ENCODE assay signal across 10 cellular contexts in the genomic region with DNA sequence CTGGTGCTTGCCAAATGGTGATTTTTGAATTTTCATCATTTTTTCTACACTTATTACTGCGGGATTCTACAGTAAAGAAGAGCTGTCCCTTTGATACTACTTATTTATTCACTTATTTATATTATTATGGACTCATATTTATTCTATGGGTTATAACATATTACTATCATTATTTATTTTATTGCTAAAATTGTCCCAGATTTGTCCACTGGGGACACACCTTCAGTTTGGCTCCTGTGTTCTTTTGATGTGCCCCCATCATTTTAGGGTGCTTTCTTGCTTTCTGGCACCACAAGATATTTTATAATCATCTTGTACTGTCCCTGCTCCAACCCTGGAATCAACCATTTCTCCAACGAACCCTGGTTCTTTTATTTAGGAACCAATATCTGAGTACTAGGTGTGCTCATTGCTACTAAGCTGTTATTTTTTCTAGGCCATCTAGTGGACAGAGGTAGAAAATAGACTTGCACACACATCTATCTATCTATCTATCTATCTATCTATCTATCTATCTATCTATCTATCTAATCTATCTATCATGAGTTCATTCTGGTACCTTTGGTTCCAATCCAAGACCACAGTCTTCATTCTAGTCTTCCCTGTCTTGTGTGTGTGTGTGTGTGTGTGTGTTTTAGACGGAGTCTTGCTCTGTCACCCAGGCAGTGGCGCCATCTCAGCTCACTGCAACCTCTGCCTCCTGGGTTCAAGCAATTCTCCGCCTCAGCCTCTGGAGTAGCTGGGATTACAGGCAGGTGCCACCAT. TPM values are rescaled to one million over a fixed set of nuclear protein-coding genes. Genes with fewer than 3 reads are reported as not detected.
DNase-seq lines count a peak whose midpoint lies in the region; ATAC-seq, FAIRE-seq and TF ChIP-seq lines count a peak whose summit lies in the region.
"Had no signal": no experiment of that assay in that cellular context is flagged by ENCODE, and none has a peak within 500 bp of the region (broad histone marks: within the 10 kb centered on the region; RNA-seq: fewer than 3 reads in every experiment).

No MANE protein-coding gene starts in this region.

- POLR2A ChIA-PET in A549 (lab: Yijun Ruan, JAX) = interaction anchor here (1.1 kb wide), 1 partner anchor 161 kb away, joined by 5 read pairs; a partner anchor contains a TSS

- peak in 1 of 2 experiments; percentile 20; a peak in 2 of 5 replicates for TF ChIP-seq RAD21 in A549 (conservative IDR thresholded peaks at IDR 0.05 in 1 of 2, IDR thresholded peaks at IDR 0.05 in 1 of 2)

- H3K4me2 ChIP-seq in A549 = no peak overlapping the region

- H3K27me3 ChIP-seq in RWPE2 (ENCODE audit: insufficient read depth, poor library complexity, severe bottlenecking) = no peaks in the 10 kb centered on the region

- ATAC-seq in A549 (peak; percentile 84 to 97), RWPE2 (ENCODE audit: low read depth) (peak; percentile 64; the same call in 1 of the 3 replicates)

- H3K36me3 ChIP-seq in RWPE2 (ENCODE audit: low read depth) = no peaks in the 10 kb centered on the region

- no peaks in the 10 kb centered on the region for H3K4me1 ChIP-seq in A549
- no peaks in the 10 kb centered on the region for H3K4me1 ChIP-seq in RWPE2 (ENCODE audit: insufficient read depth, poor library complexity, severe bottlenecking)

- H3K9me3 ChIP-seq in A549 (no peaks in the 10 kb centered on the region), RWPE2 (ENCODE audit: severe bottlenecking) (no peaks in the 10 kb centered on the region)

- TF ChIP-seq POLR2A in A549 (IDR thresholded peaks at IDR 0.05; ENCODE audit: low read length) = no peak

- TF ChIP-seq CTCF in A549 (IDR thresholded peaks at IDR 0.05) (peak; percentile 63), GM12874 (IDR thresholded peaks at IDR 0.05; ENCODE audit: insufficient read depth, low read depth, low read length) (peak; percentile 39; the same call in 1 of the 2 replicates), RWPE2 (IDR thresholded peaks at IDR 0.05; ENCODE audit: poor library complexity, severe bottlenecking) (peak; percentile 69), foreskin fibroblast (IDR thresholded peaks at IDR 0.05; ENCODE audit: low read depth, low read length) (peak; percentile 50)

- no peak for FAIRE-seq in A549 (lab: Jason Lieb, UNC)

- 34% methylated on average over 5 of the region's 5 CpGs for WGBS in A549 (ENCODE audit: missing lambda C conversion rate)

- H3K4me3 ChIP-seq in A549 (no peak overlapping the region), RWPE2 (ENCODE audit: severe bottlenecking) (no peak overlapping the region), foreskin fibroblast (ENCODE audit: low read depth in 1 of 2, low read length in 2 of 2) (no peak overlapping the region)

- H3K27ac ChIP-seq in A549 = no peak overlapping the region
- H3K27ac ChIP-seq in RWPE2 (ENCODE audit: poor library complexity, severe bottlenecking) = no peak overlapping the region

- DNase-seq in A549 (ENCODE audit: low read depth in 1 of 2, low spot score in 1 of 2) (peak; percentile 24 to 28), RWPE2 (ENCODE audit: low spot score) (no peak), foreskin fibroblast (peak; percentile 4 to 37), glomerular visceral epithelial cell (ENCODE audit: extremely low spot score) (no peak), ecto neural progenitor cell (ENCODE audit: low spot score) (no peak), SHP77 (lab: John Stamatoyannopoulos, UW) (no peak), NCI-H226 (no peak)
- DNase-seq: activated CD4-positive, alpha-beta memory T cell treated with anti-CD3 and anti-CD28 coated beads, Interleukin-2, amount 10 ng/mL, durations not matched to agents 7 days and 5 days had no signal

- CTCF ChIA-PET in A549 (lab: Yijun Ruan, JAX) = interaction anchor here (0.6 to 2.1 kb wide), 26 partner anchors 8 to 866 kb away, joined by 3 to 11 read pairs (median 4); a partner anchor contains a TSS

- TF ChIP-seq EP300 in A549 (IDR thresholded peaks at IDR 0.05) = no peak

TF ChIP-seq in A549, 52 proteins besides CTCF, POLR2A, EP300 and RAD21:
- TF ChIP-seq EHF (CRISPR knock-in tag; IDR thresholded peaks at IDR 0.05) (no peak), SMC3 (IDR thresholded peaks at IDR 0.05) (peak; percentile 41), GATA3 (IDR thresholded peaks at IDR 0.05; ENCODE audit: borderline replicate concordance) (no peak)
- TF ChIP-seq, protein P1, sequence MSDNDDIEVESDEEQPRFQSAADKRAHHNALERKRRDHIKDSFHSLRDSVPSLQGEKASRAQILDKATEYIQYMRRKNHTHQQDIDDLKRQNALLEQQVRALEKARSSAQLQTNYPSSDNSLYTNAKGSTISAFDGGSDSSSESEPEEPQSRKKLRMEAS (IDR thresholded peaks at IDR 0.05) = no peak

RNA-seq across cellular contexts. Expression of a gene that starts 16.0 kb away (rescaled TPM):
- 0.04 and 0.05 TPM in 2 replicates for polyA plus RNA-seq in A549 (2011; rRNA removed)
- polyA plus RNA-seq in A549 (2012; cell fraction: cytosol; rRNA removed) = 0.01 TPM in 2 replicates
- polyA plus RNA-seq in A549 (2012; cell fraction: nucleus; rRNA removed) = 0.22 and 0.39 TPM in 2 replicates
- polyA plus RNA-seq in A549 (2017; fragmentation: RNase III; extraction: RNeasy Plus Mini Kit Qiagen cat#74134 plus additional on column Dnase treatment) = 0.11 TPM in 1 of 3 replicates, not detected in the others
- polyA minus RNA-seq in A549 (2011; rRNA and poly(A)+ RNA removed) = not detected in 2 replicates
- polyA plus RNA-seq: immature natural killer cell had no signal

RNA-seq across cellular contexts. Expression of a gene that starts 32.5 kb away (rescaled TPM):
- polyA plus RNA-seq in A549 (2011; rRNA removed) (0.21 TPM in 1 of 2 replicates, not detected in the other), A549 (2017; fragmentation: RNase III; extraction: RNeasy Plus Mini Kit Qiagen cat#74134 plus additional on column Dnase treatment) (0.08 to 0.16 TPM (median 0.13 TPM) in 3 replicates)
- polyA plus RNA-seq in A549 (2012; cell fraction: cytosol; rRNA removed) = 0.10 and 0.11 TPM in 2 replicates
- polyA plus RNA-seq in A549 (2012; cell fraction: nucleus; rRNA removed) = 0.74 and 1.0 TPM in 2 replicates
- polyA minus RNA-seq in A549 (2011; rRNA and poly(A)+ RNA removed) = 0.58 and 2.1 TPM in 2 replicates
- polyA plus RNA-seq: immature natural killer cell had no signal

RNA-seq across cellular contexts. Expression of a gene that starts 48.5 kb away (rescaled TPM):
- polyA plus RNA-seq in A549 (2011; rRNA removed) (5.4 and 6.6 TPM in 2 replicates), A549 (2017; fragmentation: RNase III; extraction: RNeasy Plus Mini Kit Qiagen cat#74134 plus additional on column Dnase treatment) (4.4 to 4.9 TPM (median 4.8 TPM) in 3 replicates)
- 3.9 and 4.3 TPM in 2 replicates for polyA plus RNA-seq in A549 (2012; cell fraction: cytosol; rRNA removed)
- 7.6 and 10.4 TPM in 2 replicates for polyA plus RNA-seq in A549 (2012; cell fraction: nucleus; rRNA removed)
- 7.3 and 10.6 TPM in 2 replicates for polyA minus RNA-seq in A549 (2011; rRNA and poly(A)+ RNA removed)

Comparison
In these comparisons a context has a peak if more than half of its experiments do, and no peak if none do; other contexts are left out.
1. DNase-seq: peak in A549 (2 of 2) and foreskin fibroblast (2 of 2); none in RWPE2 (single experiment), glomerular visceral epithelial cell (single experiment), ecto neural progenitor cell (single experiment), SHP77 (0 of 2) and NCI-H226 (single experiment).
2. Peak in every context shown above with its lines, with median percentiles within 50 percentile points of each other: CTCF ChIP-seq.